In the genomic region with DNA sequence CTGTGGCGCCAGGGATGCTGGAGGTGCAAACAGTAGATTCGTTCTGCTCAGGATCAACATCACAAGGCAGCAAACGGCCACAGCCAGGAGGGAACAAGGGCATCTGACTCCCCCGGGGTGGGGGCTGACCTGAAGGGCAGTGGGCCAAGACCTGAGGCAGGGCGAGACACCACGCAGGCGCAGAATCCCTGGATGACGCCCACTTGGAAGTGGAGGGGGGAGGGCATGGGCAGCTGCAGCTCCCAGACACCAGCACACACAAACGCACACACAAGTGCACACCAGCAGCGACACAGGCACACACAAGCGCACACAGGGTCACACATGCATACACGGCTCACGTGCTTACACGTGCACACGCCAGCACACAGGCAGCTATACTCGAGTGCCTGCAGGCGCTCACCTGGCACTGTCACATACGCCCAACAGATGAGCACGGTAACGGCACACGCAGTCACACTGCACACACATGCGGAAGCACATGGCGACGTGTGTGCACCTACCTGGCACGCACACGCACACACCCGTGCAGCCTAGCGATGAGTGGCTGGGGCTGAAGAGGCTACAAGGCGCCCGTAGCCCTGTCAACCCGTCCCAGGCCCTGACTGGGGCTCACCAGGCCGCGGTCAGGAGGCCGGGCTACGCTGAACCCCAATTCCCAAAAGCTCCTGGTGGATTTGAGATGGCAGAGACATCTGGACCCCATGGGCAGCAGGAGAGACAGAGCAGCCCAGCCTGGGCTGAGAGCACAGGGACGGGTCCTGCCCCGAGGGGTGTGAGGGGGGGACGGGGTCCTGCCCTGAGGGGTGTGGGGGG, we compare ENCODE assay signal across 1 cellular context.
A peak's percentile ranks its signal among the peaks of the same experiment; 100 is the strongest.
TF ChIP-seq lines count a peak whose summit lies in the region.

No MANE protein-coding gene starts in this region.

TF ChIP-seq in K562, 482 proteins besides CTCF, POLR2A, EP300 and RAD21:
- TF ChIP-seq MAX (CRISPR knock-in tag; IDR thresholded peaks at IDR 0.05): peak; percentile 37; the same call in 1 of the 2 replicates
- TF ChIP-seq NRF1 (conservative IDR thresholded peaks at IDR 0.05 in 1 of 2, IDR thresholded peaks at IDR 0.05 in 1 of 2): 0 out of 4 replicates have a peak, but pooled peaks of 1 of the 2 experiments have one; percentile 22
- peak; percentile 11; the same call in 1 of the 2 replicates for TF ChIP-seq USF1 (CRISPR knock-in tag; IDR thresholded peaks at IDR 0.05)
- TF ChIP-seq BHLHE40 (IDR thresholded peaks at IDR 0.05; ENCODE audit: low read length): 0 out of 2 replicates have a peak, but pooled peaks have one; percentile 47
- TF ChIP-seq NCOA4 (IDR thresholded peaks at IDR 0.05; ENCODE audit: partially characterized antibody): no peak
- no peak for TF ChIP-seq MBD2 (IDR thresholded peaks at IDR 0.05; ENCODE audit: borderline replicate concordance, low read depth)
- TF ChIP-seq, protein P1, sequence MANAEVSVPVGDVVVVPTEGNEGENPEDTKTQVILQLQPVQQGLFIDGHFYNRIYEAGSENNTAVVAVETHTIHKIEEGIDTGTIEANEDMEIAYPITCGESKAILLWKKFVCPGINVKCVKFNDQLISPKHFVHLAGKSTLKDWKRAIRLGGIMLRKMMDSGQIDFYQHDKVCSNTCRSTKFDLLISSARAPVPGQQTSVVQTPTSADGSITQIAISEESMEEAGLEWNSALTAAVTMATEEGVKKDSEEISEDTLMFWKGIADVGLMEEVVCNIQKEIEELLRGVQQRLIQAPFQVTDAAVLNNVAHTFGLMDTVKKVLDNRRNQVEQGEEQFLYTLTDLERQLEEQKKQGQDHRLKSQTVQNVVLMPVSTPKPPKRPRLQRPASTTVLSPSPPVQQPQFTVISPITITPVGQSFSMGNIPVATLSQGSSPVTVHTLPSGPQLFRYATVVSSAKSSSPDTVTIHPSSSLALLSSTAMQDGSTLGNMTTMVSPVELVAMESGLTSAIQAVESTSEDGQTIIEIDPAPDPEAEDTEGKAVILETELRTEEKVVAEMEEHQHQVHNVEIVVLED (CRISPR knock-in tag; IDR thresholded peaks at IDR 0.05): no peak
- no peak for TF ChIP-seq SMARCB1 (IDR thresholded peaks at IDR 0.05; ENCODE audit: insufficient read length, low read depth)
- peak in 1 of 2 experiments; percentile 56; a peak in 1 of 4 replicates for TF ChIP-seq KDM1A (IDR thresholded peaks at IDR 0.05)
- no peak for TF ChIP-seq CREM (IDR thresholded peaks at IDR 0.05; ENCODE audit: low read depth)
- no peak for TF ChIP-seq SMC3 (conservative IDR thresholded peaks at IDR 0.05; ENCODE audit: insufficient read depth, low read depth, low read length)
- TF ChIP-seq, protein P2, sequence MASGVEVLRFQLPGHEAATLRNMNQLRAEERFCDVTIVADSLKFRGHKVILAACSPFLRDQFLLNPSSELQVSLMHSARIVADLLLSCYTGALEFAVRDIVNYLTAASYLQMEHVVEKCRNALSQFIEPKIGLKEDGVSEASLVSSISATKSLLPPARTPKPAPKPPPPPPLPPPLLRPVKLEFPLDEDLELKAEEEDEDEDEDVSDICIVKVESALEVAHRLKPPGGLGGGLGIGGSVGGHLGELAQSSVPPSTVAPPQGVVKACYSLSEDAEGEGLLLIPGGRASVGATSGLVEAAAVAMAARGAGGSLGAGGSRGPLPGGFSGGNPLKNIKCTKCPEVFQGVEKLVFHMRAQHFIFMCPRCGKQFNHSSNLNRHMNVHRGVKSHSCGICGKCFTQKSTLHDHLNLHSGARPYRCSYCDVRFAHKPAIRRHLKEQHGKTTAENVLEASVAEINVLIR (CRISPR knock-in tag; IDR thresholded peaks at IDR 0.05): no peak
- TF ChIP-seq, protein P3, sequence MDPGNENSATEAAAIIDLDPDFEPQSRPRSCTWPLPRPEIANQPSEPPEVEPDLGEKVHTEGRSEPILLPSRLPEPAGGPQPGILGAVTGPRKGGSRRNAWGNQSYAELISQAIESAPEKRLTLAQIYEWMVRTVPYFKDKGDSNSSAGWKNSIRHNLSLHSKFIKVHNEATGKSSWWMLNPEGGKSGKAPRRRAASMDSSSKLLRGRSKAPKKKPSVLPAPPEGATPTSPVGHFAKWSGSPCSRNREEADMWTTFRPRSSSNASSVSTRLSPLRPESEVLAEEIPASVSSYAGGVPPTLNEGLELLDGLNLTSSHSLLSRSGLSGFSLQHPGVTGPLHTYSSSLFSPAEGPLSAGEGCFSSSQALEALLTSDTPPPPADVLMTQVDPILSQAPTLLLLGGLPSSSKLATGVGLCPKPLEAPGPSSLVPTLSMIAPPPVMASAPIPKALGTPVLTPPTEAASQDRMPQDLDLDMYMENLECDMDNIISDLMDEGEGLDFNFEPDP (CRISPR knock-in tag; IDR thresholded peaks at IDR 0.05): no peak
